In genomic region chr2:67039058-67039457, GRCh38 we compare ENCODE assay signal across 27 cellular contexts.
DNase-seq lines count a peak whose midpoint lies in the region; ATAC-seq, FAIRE-seq and TF ChIP-seq lines count a peak whose summit lies in the region.
"Had no signal": no experiment of that assay in that cellular context is flagged by ENCODE, and none has a peak within 500 bp of the region (broad histone marks: within the 10 kb centered on the region; RNA-seq: fewer than 3 reads in every experiment).

No MANE protein-coding gene starts in this region.

- DNase-seq in activated CD4-positive, alpha-beta T cell treated with anti-CD3 and anti-CD28 coated beads, Interleukin-2, amount 10 ng/mL, durations not matched to agents 24 days and 14 days = peak; percentile 4
- no peak for DNase-seq in activated CD4-positive, alpha-beta T cell treated with anti-CD3 and anti-CD28 coated beads, Interleukin-2, amount 50 U/mL, for 48 hours
- DNase-seq in body of pancreas (peak in 3 of 4 donors; percentile 64 to 83 (median 69)), pancreas (peak in 3 of 6 donors; percentile 48 to 72 (median 67)), NCI-H2029 treated with DMSO at 0.1 percent for 48 hours (lab: John Stamatoyannopoulos, UW) (no peak), coronary artery (ENCODE audit: low spot score) (no peak)
- DNase-seq: 8988T; ACHN; BE2C; C1 segment of cervical spinal cord; CD4-positive, alpha-beta memory T cell; CD4-positive, CD25-positive, alpha-beta regulatory T cell; CD8-positive, alpha-beta memory T cell; COR-L47; DMS 273 treated with DMSO at 0.1 percent for 48 hours; DMS153; DMS79; DND-41; EL; GDM1 had no signal

- TF ChIP-seq POLR2A in body of pancreas (IDR thresholded peaks at IDR 0.05) = no peak

- ATAC-seq in body of pancreas (peak; percentile 47), pancreas (peak; percentile 49 to 54 (median 50)), HG03565 (IDR thresholded peaks at IDR 0.05; ENCODE audit: unreplicated experiment) (no peak)
- ATAC-seq: GM12878 had no signal

- H3K27me3 ChIP-seq in body of pancreas (no peaks in the 10 kb centered on the region), pancreas (no peaks in the 10 kb centered on the region)
- H3K27me3 ChIP-seq: BE2C, BLaER1 had no signal

- H3K27ac Mint-ChIP-seq in activated CD4-positive, alpha-beta T cell treated with anti-CD3 and anti-CD28 coated beads, Interleukin-2, amount 10 ng/mL, durations not matched to agents 24 days and 14 days = no peak overlapping the region
- H3K27ac Mint-ChIP-seq: CD14-positive monocyte; CD4-positive, alpha-beta memory T cell; CD4-positive, CD25-positive, alpha-beta regulatory T cell; CD8-positive, alpha-beta memory T cell had no signal

- H3K27ac ChIP-seq in body of pancreas (peak overlapping the region; percentile 91 to 95 (median 92)), pancreas (peak overlapping the region; percentile 69 to 88 (median 87)), coronary artery (no peak overlapping the region)
- H3K27ac ChIP-seq: BLaER1 had no signal

- no peak overlapping the region for H3K4me3 Mint-ChIP-seq in activated CD4-positive, alpha-beta T cell treated with anti-CD3 and anti-CD28 coated beads, Interleukin-2, amount 10 ng/mL, durations not matched to agents 24 days and 14 days
- H3K4me3 Mint-ChIP-seq: CD14-positive monocyte; CD4-positive, alpha-beta memory T cell; CD4-positive, CD25-positive, alpha-beta regulatory T cell; CD8-positive, alpha-beta memory T cell had no signal

- H3K27me3 Mint-ChIP-seq in activated CD4-positive, alpha-beta T cell treated with anti-CD3 and anti-CD28 coated beads, Interleukin-2, amount 10 ng/mL, durations not matched to agents 24 days and 14 days = no peaks in the 10 kb centered on the region
- H3K27me3 Mint-ChIP-seq: CD4-positive, alpha-beta memory T cell; CD4-positive, CD25-positive, alpha-beta regulatory T cell had no signal

- H3K4me1 ChIP-seq in body of pancreas (peaks cover 94% of the 10 kb centered on the region), pancreas (peaks cover 34 to 74% (median 71%) of the 10 kb centered on the region in 3 donors)
- H3K4me1 ChIP-seq: BE2C, BLaER1 had no signal

- H3K36me3 ChIP-seq in body of pancreas (replicated peaks in 1 of 2; ENCODE audit: insufficient read depth in 1 of 2, low read depth in 2 of 2) = no peaks in the 10 kb centered on the region
- no peaks in the 10 kb centered on the region for H3K36me3 ChIP-seq in pancreas
- H3K36me3 ChIP-seq: BE2C, BLaER1 had no signal

- intact Hi-C loops in activated CD4-positive, alpha-beta T cell treated with anti-CD3 and anti-CD28 coated beads, Interleukin-2, amount 10 ng/mL, durations not matched to agents 24 days and 14 days (cut with micrococcal nuclease) = no loop called here
- intact Hi-C loops in body of pancreas (cut with DNase I) = no loop called here
- intact Hi-C loops in pancreas (cut with DNase I) = loop anchor here in 1 of 3 donors (5.0 kb wide), 2 partner anchors 178 to 462 kb away; no protein-coding TSS in a partner anchor

- H3K4me3 ChIP-seq in body of pancreas (no peak overlapping the region), pancreas (no peak overlapping the region), coronary artery (no peak overlapping the region)
- H3K4me3 ChIP-seq: BLaER1, GM12878 had no signal

- no peaks in the 10 kb centered on the region for H3K9me3 Mint-ChIP-seq in activated CD4-positive, alpha-beta T cell treated with anti-CD3 and anti-CD28 coated beads, Interleukin-2, amount 10 ng/mL, durations not matched to agents 24 days and 14 days

- 15 to 30% methylated on average over 3 of the region's 3 CpGs for WGBS in body of pancreas, 2 donors
- WGBS in pancreas, 2 donors = 8 to 14% methylated on average over 3 of the region's 3 CpGs

- H3K9me3 ChIP-seq in body of pancreas (no peaks in the 10 kb centered on the region), pancreas (no peaks in the 10 kb centered on the region)
- H3K9me3 ChIP-seq: BE2C, BLaER1 had no signal

- no peaks in the 10 kb centered on the region for H3K4me1 Mint-ChIP-seq in activated CD4-positive, alpha-beta T cell treated with anti-CD3 and anti-CD28 coated beads, Interleukin-2, amount 10 ng/mL, durations not matched to agents 24 days and 14 days
- H3K4me1 Mint-ChIP-seq: CD14-positive monocyte; CD4-positive, alpha-beta memory T cell; CD4-positive, CD25-positive, alpha-beta regulatory T cell; CD8-positive, alpha-beta memory T cell had no signal

- no peak for TF ChIP-seq CTCF in body of pancreas (IDR thresholded peaks at IDR 0.05)
- no peak for TF ChIP-seq CTCF in pancreas (IDR thresholded peaks at IDR 0.05)
- TF ChIP-seq CTCF in coronary artery (IDR thresholded peaks at IDR 0.05) = no peak

- no peaks in the 10 kb centered on the region for H3K36me3 Mint-ChIP-seq in activated CD4-positive, alpha-beta T cell treated with anti-CD3 and anti-CD28 coated beads, Interleukin-2, amount 10 ng/mL, durations not matched to agents 24 days and 14 days (ENCODE audit: low read depth)
- H3K36me3 Mint-ChIP-seq: CD14-positive monocyte; CD4-positive, alpha-beta memory T cell; CD4-positive, CD25-positive, alpha-beta regulatory T cell; CD8-positive, alpha-beta memory T cell had no signal

- no peak for FAIRE-seq in pancreas (lab: Jason Lieb, UNC)
- FAIRE-seq: A204.1, GM12878, GM12892, GM18507 had no signal

Comparison
In these comparisons a context has a peak if more than half of its experiments do, and no peak if none do; other contexts are left out.
1. DNase-seq: peak in activated CD4-positive, alpha-beta T cell treated with anti-CD3 and anti-CD28 coated beads, Interleukin-2, amount 10 ng/mL, durations not matched to agents 24 days and 14 days (single experiment) and body of pancreas (3 of 4); none in activated CD4-positive, alpha-beta T cell treated with anti-CD3 and anti-CD28 coated beads, Interleukin-2, amount 50 U/mL, for 48 hours (0 of 2), NCI-H2029 treated with DMSO at 0.1 percent for 48 hours (single experiment) and coronary artery (single experiment).
2. H3K27ac ChIP-seq: peak in body of pancreas (4 of 4) and pancreas (4 of 4); none in coronary artery (0 of 2).